1 cellular context compared by ENCODE assay signal in genomic region chr3:50611464-50612233, GRCh38.
TF ChIP-seq lines count a peak whose summit lies in the region.

TSS of gene CISH (minus strand) at chr3:50611774. CDS start at chr3:50611650, 124 bp downstream.

TF ChIP-seq in HepG2, 621 proteins besides CTCF, POLR2A, EP300 and RAD21 (continued from another document and continues in another):
- TF ChIP-seq DDIT3 (CRISPR knock-in tag; IDR thresholded peaks at IDR 0.05) (no peak), ZKSCAN5 (CRISPR knock-in tag; IDR thresholded peaks at IDR 0.05) (no peak), SAFB2 (CRISPR knock-in tag; IDR thresholded peaks at IDR 0.05; ENCODE audit: borderline replicate concordance, low read depth) (peak; percentile 95), RFX3 (CRISPR knock-in tag; IDR thresholded peaks at IDR 0.05) (0 out of 2 replicates have a peak, but pooled peaks have one; percentile 5), WIZ (CRISPR knock-in tag; IDR thresholded peaks at IDR 0.05) (no peak), ZKSCAN8 (CRISPR knock-in tag; IDR thresholded peaks at IDR 0.05; ENCODE audit: borderline replicate concordance) (no peak), ZNF574 (CRISPR knock-in tag; IDR thresholded peaks at IDR 0.05) (peak; percentile 72), ZBTB37 (CRISPR knock-in tag; IDR thresholded peaks at IDR 0.05) (no peak), ZNF10 (CRISPR knock-in tag; IDR thresholded peaks at IDR 0.05; ENCODE audit: borderline replicate concordance, low read depth) (no peak), ZNF782 (CRISPR knock-in tag; IDR thresholded peaks at IDR 0.05; ENCODE audit: borderline replicate concordance) (peak; percentile 33; the same call in 1 of the 2 replicates), ATRX (CRISPR knock-in tag; IDR thresholded peaks at IDR 0.05; ENCODE audit: borderline replicate concordance) (no peak), ZNF407 (CRISPR knock-in tag; IDR thresholded peaks at IDR 0.05; ENCODE audit: not compliant biosample characterization) (peak; percentile 67), ZNF530 (CRISPR knock-in tag; IDR thresholded peaks at IDR 0.05; ENCODE audit: low read depth) (no peak), HMG20B (CRISPR knock-in tag; conservative IDR thresholded peaks at IDR 0.05) (0 out of 2 replicates have a peak, but pooled peaks have one; percentile 37), DRAP1 (CRISPR knock-in tag; IDR thresholded peaks at IDR 0.05) (0 out of 2 replicates have a peak, but pooled peaks have one; percentile 18), NCOA1 (CRISPR knock-in tag; IDR thresholded peaks at IDR 0.05) (0 out of 2 replicates have a peak, but pooled peaks have one; percentile 20), NONO (IDR thresholded peaks at IDR 0.05) (no peak), NONO (CRISPR knock-in tag; conservative IDR thresholded peaks at IDR 0.05) (peak; percentile 58; the same call in 1 of the 2 replicates), SSRP1 (CRISPR knock-in tag; IDR thresholded peaks at IDR 0.05) (no peak), ZNF792 (CRISPR knock-in tag; IDR thresholded peaks at IDR 0.05) (peak; percentile 78; the same call in 1 of the 2 replicates), HOXA7 (CRISPR knock-in tag; IDR thresholded peaks at IDR 0.05) (no peak), SNAPC4 (CRISPR knock-in tag; IDR thresholded peaks at IDR 0.05) (0 out of 2 replicates have a peak, but pooled peaks have one; percentile 27), FUBP1 (CRISPR knock-in tag; IDR thresholded peaks at IDR 0.05; ENCODE audit: borderline replicate concordance) (no peak), ZBTB21 (CRISPR knock-in tag; IDR thresholded peaks at IDR 0.05) (no peak), ZBTB34 (CRISPR knock-in tag; IDR thresholded peaks at IDR 0.05) (peak; percentile 48; the same call in 1 of the 2 replicates), SCMH1 (CRISPR knock-in tag; IDR thresholded peaks at IDR 0.05; ENCODE audit: borderline replicate concordance) (no peak), ZNF562 (CRISPR knock-in tag; IDR thresholded peaks at IDR 0.05; ENCODE audit: borderline replicate concordance) (0 out of 2 replicates have a peak, but pooled peaks have one; percentile 16), ZBTB25 (CRISPR knock-in tag; IDR thresholded peaks at IDR 0.05) (0 out of 2 replicates have a peak, but pooled peaks have one; percentile 22), TRIM22 (IDR thresholded peaks at IDR 0.05) (no peak)
